ENCODE assay signal across 1 cellular context in genomic region chr2:72917875-72918660, GRCh38.
TF ChIP-seq lines count a peak whose summit lies in the region.

No MANE protein-coding gene starts in this region.

TF ChIP-seq in HepG2, 621 proteins besides CTCF, POLR2A, EP300 and RAD21 (continued from another document and continues in another):
- TF ChIP-seq PRDM15 (CRISPR knock-in tag; IDR thresholded peaks at IDR 0.05) (peak; percentile 41; the same call in 1 of the 2 replicates), CBX5 (CRISPR knock-in tag; IDR thresholded peaks at IDR 0.05; ENCODE audit: borderline replicate concordance) (no peak), MEIS2 (CRISPR knock-in tag; IDR thresholded peaks at IDR 0.05) (0 out of 2 replicates have a peak, but pooled peaks have one; percentile 42), KMT2A (CRISPR knock-in tag; IDR thresholded peaks at IDR 0.05) (0 out of 2 replicates have a peak, but pooled peaks have one; percentile 59), ELK4 (CRISPR knock-in tag; IDR thresholded peaks at IDR 0.05; ENCODE audit: borderline replicate concordance) (peak; percentile 27; the same call in 1 of the 2 replicates), ZNF768 (CRISPR knock-in tag; IDR thresholded peaks at IDR 0.05) (peak; percentile 47), KAT7 (CRISPR knock-in tag; IDR thresholded peaks at IDR 0.05; ENCODE audit: borderline replicate concordance) (0 out of 2 replicates have a peak, but pooled peaks have one; percentile 42), KLF15 (CRISPR knock-in tag; IDR thresholded peaks at IDR 0.05; ENCODE audit: borderline replicate concordance) (no peak), ZBTB14 (CRISPR knock-in tag; IDR thresholded peaks at IDR 0.05) (0 out of 2 replicates have a peak, but pooled peaks have one; percentile 54), XBP1 (CRISPR knock-in tag; IDR thresholded peaks at IDR 0.05) (no peak), ZSCAN29 (CRISPR knock-in tag; conservative IDR thresholded peaks at IDR 0.05) (0 out of 2 replicates have a peak, but pooled peaks have one; percentile 34), TEAD2 (CRISPR knock-in tag; IDR thresholded peaks at IDR 0.05) (peak; percentile 44; the same call in 1 of the 2 replicates), AGO2 (optimal IDR thresholded peaks at IDR 0.05; ENCODE audit: low read depth, low read length) (no peak), FUBP1 (CRISPR knock-in tag; IDR thresholded peaks at IDR 0.05; ENCODE audit: borderline replicate concordance) (no peak), HOXA5 (CRISPR knock-in tag; IDR thresholded peaks at IDR 0.05) (no peak), ZNF687 (CRISPR knock-in tag; IDR thresholded peaks at IDR 0.05) (peak; percentile 81; the same call in 1 of the 2 replicates), ZNF572 (CRISPR knock-in tag; IDR thresholded peaks at IDR 0.05) (no peak), CREB3 (CRISPR knock-in tag; IDR thresholded peaks at IDR 0.05) (no peak), HOXD1 (CRISPR knock-in tag; IDR thresholded peaks at IDR 0.05) (peak; percentile 59; the same call in 1 of the 2 replicates), MAFG (CRISPR knock-in tag; IDR thresholded peaks at IDR 0.05) (no peak), GABPB1 (CRISPR knock-in tag; IDR thresholded peaks at IDR 0.05) (peak; percentile 36; the same call in 1 of the 2 replicates), ZNF547 (CRISPR knock-in tag; IDR thresholded peaks at IDR 0.05) (peak; percentile 8; the same call in 1 of the 2 replicates), E2F2 (CRISPR knock-in tag; IDR thresholded peaks at IDR 0.05; ENCODE audit: borderline replicate concordance) (peak; percentile 40; the same call in 1 of the 2 replicates), TCF12 (IDR thresholded peaks at IDR 0.05) (no peak), TCF12 (CRISPR knock-in tag; IDR thresholded peaks at IDR 0.05) (0 out of 2 replicates have a peak, but pooled peaks have one; percentile 37), KDM5B (CRISPR knock-in tag; IDR thresholded peaks at IDR 0.05; ENCODE audit: borderline replicate concordance) (peak; percentile 5; the same call in 1 of the 2 replicates), ZFX (CRISPR knock-in tag; IDR thresholded peaks at IDR 0.05; ENCODE audit: low read depth) (peak; percentile 44; the same call in 1 of the 2 replicates), ZNF558 (CRISPR knock-in tag; IDR thresholded peaks at IDR 0.05; ENCODE audit: borderline replicate concordance) (no peak; the same call in 1 of the 2 replicates)
- TF ChIP-seq, protein P1, sequence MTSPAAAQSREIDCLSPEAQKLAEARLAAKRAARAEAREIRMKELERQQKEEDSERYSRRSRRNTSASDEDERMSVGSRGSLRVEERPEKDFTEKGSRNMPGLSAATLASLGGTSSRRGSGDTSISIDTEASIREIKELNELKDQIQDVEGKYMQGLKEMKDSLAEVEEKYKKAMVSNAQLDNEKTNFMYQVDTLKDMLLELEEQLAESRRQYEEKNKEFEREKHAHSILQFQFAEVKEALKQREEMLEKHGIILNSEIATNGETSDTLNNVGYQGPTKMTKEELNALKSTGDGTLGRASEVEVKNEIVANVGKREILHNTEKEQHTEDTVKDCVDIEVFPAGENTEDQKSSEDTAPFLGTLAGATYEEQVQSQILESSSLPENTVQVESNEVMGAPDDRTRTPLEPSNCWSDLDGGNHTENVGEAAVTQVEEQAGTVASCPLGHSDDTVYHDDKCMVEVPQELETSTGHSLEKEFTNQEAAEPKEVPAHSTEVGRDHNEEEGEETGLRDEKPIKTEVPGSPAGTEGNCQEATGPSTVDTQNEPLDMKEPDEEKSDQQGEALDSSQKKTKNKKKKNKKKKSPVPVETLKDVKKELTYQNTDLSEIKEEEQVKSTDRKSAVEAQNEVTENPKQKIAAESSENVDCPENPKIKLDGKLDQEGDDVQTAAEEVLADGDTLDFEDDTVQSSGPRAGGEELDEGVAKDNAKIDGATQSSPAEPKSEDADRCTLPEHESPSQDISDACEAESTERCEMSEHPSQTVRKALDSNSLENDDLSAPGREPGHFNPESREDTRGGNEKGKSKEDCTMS (CRISPR knock-in tag; conservative IDR thresholded peaks at IDR 0.05), result no peak
- TF ChIP-seq, protein P2, sequence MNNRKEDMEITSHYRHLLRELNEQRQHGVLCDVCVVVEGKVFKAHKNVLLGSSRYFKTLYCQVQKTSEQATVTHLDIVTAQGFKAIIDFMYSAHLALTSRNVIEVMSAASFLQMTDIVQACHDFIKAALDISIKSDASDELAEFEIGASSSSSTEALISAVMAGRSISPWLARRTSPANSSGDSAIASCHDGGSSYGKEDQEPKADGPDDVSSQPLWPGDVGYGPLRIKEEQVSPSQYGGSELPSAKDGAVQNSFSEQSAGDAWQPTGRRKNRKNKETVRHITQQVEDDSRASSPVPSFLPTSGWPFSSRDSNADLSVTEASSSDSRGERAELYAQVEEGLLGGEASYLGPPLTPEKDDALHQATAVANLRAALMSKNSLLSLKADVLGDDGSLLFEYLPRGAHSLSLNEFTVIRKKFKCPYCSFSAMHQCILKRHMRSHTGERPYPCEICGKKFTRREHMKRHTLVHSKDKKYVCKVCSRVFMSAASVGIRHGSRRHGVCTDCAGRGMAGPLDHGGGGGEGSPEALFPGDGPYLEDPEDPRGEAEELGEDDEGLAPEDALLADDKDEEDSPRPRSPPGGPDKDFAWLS (CRISPR knock-in tag; IDR thresholded peaks at IDR 0.05; ENCODE audit: borderline replicate concordance), result no peak
